In genomic region chr12:43835264-43835655, GRCh38 we compare ENCODE assay signal across 8 cellular contexts. TPM values are rescaled to one million over a fixed set of nuclear protein-coding genes. Genes with fewer than 3 reads are reported as not detected.
DNase-seq lines count a peak whose midpoint lies in the region; ATAC-seq and TF ChIP-seq lines count a peak whose summit lies in the region.

No MANE protein-coding gene starts in this region.

- H3K9me3 Mint-ChIP-seq in activated CD4-positive, alpha-beta T cell treated with anti-CD3 and anti-CD28 coated beads, Interleukin-2, amount 10 ng/mL, durations not matched to agents 7 days and 5 days, result no peaks in the 10 kb centered on the region

- no peak for DNase-seq in activated CD4-positive, alpha-beta T cell treated with anti-CD3 and anti-CD28 coated beads, Interleukin-2, amount 10 ng/mL, durations not matched to agents 7 days and 5 days
- DNase-seq in heart right ventricle, result no peak
- DNase-seq in skeletal muscle cell (ENCODE audit: low read depth), result no peak
- DNase-seq in mesenteric fat pad (ENCODE audit: low spot score), result no peak
- no peak for DNase-seq in occipital lobe (lab: John Stamatoyannopoulos, UW)
- no peak for DNase-seq in dedifferentiated amniotic fluid mesenchymal stem cell (ENCODE audit: extremely low spot score)

- no peaks in the 10 kb centered on the region for H3K9me3 ChIP-seq in heart right ventricle

- H3K27ac ChIP-seq in heart right ventricle, result peak overlapping the region; percentile 93 to 98 (median 95)

- no peaks in the 10 kb centered on the region for H3K36me3 Mint-ChIP-seq in activated CD4-positive, alpha-beta T cell treated with anti-CD3 and anti-CD28 coated beads, Interleukin-2, amount 10 ng/mL, durations not matched to agents 7 days and 5 days (ENCODE audit: low read depth)

- peaks cover 32% of the 10 kb centered on the region for H3K4me1 Mint-ChIP-seq in activated CD4-positive, alpha-beta T cell treated with anti-CD3 and anti-CD28 coated beads, Interleukin-2, amount 10 ng/mL, durations not matched to agents 7 days and 5 days

- POLR2A ChIA-PET in activated CD4-positive, alpha-beta T cell treated with anti-CD3 and anti-CD28 coated beads, Interleukin-2, amount 10 ng/mL, durations not matched to agents 7 days and 5 days (lab: Charles Lee), result no interaction called here

- WGBS in heart right ventricle, 2 donors, result 43 to 47% methylated on average over 6 of the region's 6 CpGs

- peaks cover 0 to 28% (median 19%) of the 10 kb centered on the region in 9 donors for H3K4me1 ChIP-seq in heart right ventricle

- peak overlapping the region; percentile 73 for H3K4me3 Mint-ChIP-seq in activated CD4-positive, alpha-beta T cell treated with anti-CD3 and anti-CD28 coated beads, Interleukin-2, amount 10 ng/mL, durations not matched to agents 7 days and 5 days

- H3K4me3 ChIP-seq in heart right ventricle, result peak overlapping the region; percentile 40 to 86 (median 77)
- H3K4me3 ChIP-seq in skeletal muscle cell (ENCODE audit: low read depth, low read length), result peak overlapping the region; percentile 66

- peak overlapping the region; percentile 88 for H3K27ac Mint-ChIP-seq in activated CD4-positive, alpha-beta T cell treated with anti-CD3 and anti-CD28 coated beads, Interleukin-2, amount 10 ng/mL, durations not matched to agents 7 days and 5 days

- H3K27me3 Mint-ChIP-seq in activated CD4-positive, alpha-beta T cell treated with anti-CD3 and anti-CD28 coated beads, Interleukin-2, amount 10 ng/mL, durations not matched to agents 7 days and 5 days, result peaks cover 20% of the 10 kb centered on the region

- ATAC-seq in GM19023 (IDR thresholded peaks at IDR 0.05; ENCODE audit: unreplicated experiment), result peak; percentile 10
- ATAC-seq in HG02981 (IDR thresholded peaks at IDR 0.05; ENCODE audit: unreplicated experiment), result peak; percentile 8
- peak in 5 of 8 donors; percentile 1 to 36 (median 4) for ATAC-seq in heart right ventricle

- no peaks in the 10 kb centered on the region for H3K27me3 ChIP-seq in heart right ventricle

- TF ChIP-seq CTCF in heart right ventricle (IDR thresholded peaks at IDR 0.05), result no peak

- CTCF ChIA-PET in activated CD4-positive, alpha-beta T cell treated with anti-CD3 and anti-CD28 coated beads, Interleukin-2, amount 10 ng/mL, durations not matched to agents 7 days and 5 days (lab: Charles Lee), result interaction anchor here (0.6 kb wide), 1 partner anchor 392 kb away, joined by 3 read pairs; no protein-coding TSS in a partner anchor

- H3K36me3 ChIP-seq in heart right ventricle, result no peaks in the 10 kb centered on the region

- intact Hi-C loops in heart right ventricle (cut with DNase I), result loop anchor here in 2 of 10 donors (2.0 to 5.0 kb wide), 2 partner anchors 28 to 47 kb away; partner anchors contain the start of gene TWF1 (in 1 of the 2)

RNA-seq across cellular contexts. Expression of gene TMEM117, which starts 0.6 kb away (rescaled TPM):
- under 1 TPM; 0.77 to 0.79 TPM for total RNA-seq in activated CD4-positive, alpha-beta T cell treated with anti-CD3 and anti-CD28 coated beads, Interleukin-2, amount 10 ng/mL, durations not matched to agents 7 days and 5 days
- total RNA-seq in heart right ventricle (1 to 10 TPM; 5.9 to 8.5 (median 7.1) TPM), mesenteric fat pad (7.7 TPM), occipital lobe (15.0 TPM)
- polyA plus RNA-seq in heart right ventricle, result 1 to 10 TPM; 4.0 to 5.9 TPM

RNA-seq across cellular contexts. Expression of gene TWF1, which starts 29.1 kb away (rescaled TPM):
- 10 to 100 TPM; 24.0 to 31.5 TPM for total RNA-seq in activated CD4-positive, alpha-beta T cell treated with anti-CD3 and anti-CD28 coated beads, Interleukin-2, amount 10 ng/mL, durations not matched to agents 7 days and 5 days
- total RNA-seq in heart right ventricle, result 10 to 100 TPM in 6 of 10 donors, 1 to 10 TPM in 4; 8.5 to 21.7 (median 10.7) TPM
- polyA plus RNA-seq in heart right ventricle, result 10 to 100 TPM; 11.4 to 20.4 TPM
- 84.8 TPM for total RNA-seq in mesenteric fat pad
- total RNA-seq in occipital lobe, result 174 TPM
